Comparison of ENCODE assay signal across 1 cellular context in genomic region chr5:43981556-43981955, GRCh38.
TF ChIP-seq lines count a peak whose summit lies in the region.

No MANE protein-coding gene starts in this region.

TF ChIP-seq in WTC11, 78 proteins besides CTCF, POLR2A, EP300 and RAD21 (continued from another document):
- no peak for TF ChIP-seq ZNF532 (CRISPR knock-in tag; IDR thresholded peaks at IDR 0.05; ENCODE audit: borderline replicate concordance)
- TF ChIP-seq ZNF396 (CRISPR knock-in tag; IDR thresholded peaks at IDR 0.05; ENCODE audit: borderline replicate concordance): no peak
- no peak for TF ChIP-seq FOXJ3 (CRISPR knock-in tag; IDR thresholded peaks at IDR 0.05; ENCODE audit: borderline replicate concordance)
